In genomic region chr12:52295663-52296062, GRCh38 we compare ENCODE assay signal across 1 cellular context.
TF ChIP-seq lines count a peak whose summit lies in the region.

No MANE protein-coding gene starts in this region.

TF ChIP-seq in HCT116, 20 proteins besides CTCF, POLR2A, EP300 and RAD21 (continued from another document):
- TF ChIP-seq REST (IDR thresholded peaks at IDR 0.05; ENCODE audit: low read depth) (no peak), CEBPB (IDR thresholded peaks at IDR 0.05; ENCODE audit: low read depth) (peak; percentile 51; the same call in 1 of the 2 replicates), SIN3A (IDR thresholded peaks at IDR 0.05; ENCODE audit: low read depth) (no peak), POLR2AphosphoS5 (IDR thresholded peaks at IDR 0.05; ENCODE audit: low read depth, low read length) (no peak), EZH2 (IDR thresholded peaks at IDR 0.05) (no peak)
TF ChIP-seq in HCT116: peak in this region for 2.
